In the genomic region with DNA sequence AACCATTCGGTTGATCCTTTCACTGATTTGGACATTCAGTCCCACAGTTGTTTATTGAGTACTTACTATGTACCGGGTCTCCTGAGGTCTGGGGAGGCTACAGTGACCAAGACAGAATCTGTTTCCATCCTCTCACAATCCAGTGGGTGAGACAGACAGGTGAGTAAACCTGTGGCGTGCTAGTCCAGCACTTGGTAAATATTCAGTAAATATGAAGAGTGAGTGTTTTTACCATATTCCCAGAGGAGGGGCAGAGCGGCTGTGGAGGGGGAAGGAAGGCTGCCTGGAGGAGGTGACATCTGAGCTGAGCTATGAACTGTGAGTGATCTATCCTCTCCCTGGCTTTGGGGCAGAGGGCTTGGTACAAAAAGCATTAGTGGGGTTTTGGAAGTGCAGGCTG, we compare ENCODE assay signal across 9 cellular contexts. TPM values are rescaled to one million over a fixed set of nuclear protein-coding genes. Genes with fewer than 3 reads are reported as not detected.
DNase-seq lines count a peak whose midpoint lies in the region; ATAC-seq and TF ChIP-seq lines count a peak whose summit lies in the region.
"Had no signal": no experiment of that assay in that cellular context is flagged by ENCODE, and none has a peak within 500 bp of the region (broad histone marks: within the 10 kb centered on the region; RNA-seq: fewer than 3 reads in every experiment).

No MANE protein-coding gene starts in this region.

- POLR2A ChIA-PET in activated naive CD8-positive, alpha-beta T cell treated with anti-CD3 and anti-CD28 coated beads, Interleukin-2, amount 10 ng/mL, durations not matched to agents 7 days and 5 days (lab: Charles Lee): interaction anchor here (0.6 to 28.0 kb wide), 21 partner anchors 8 to 571 kb away, joined by 3 to 579 read pairs (median 6); partner anchors contain the start of genes CCR7, IGFBP4 and TOP2A

- TF ChIP-seq CTCF in lower lobe of right lung (IDR thresholded peaks at IDR 0.05): no peak
- no peak for TF ChIP-seq CTCF in thyroid gland (IDR thresholded peaks at IDR 0.05)
- TF ChIP-seq CTCF in endodermal cell (conservative IDR thresholded peaks at IDR 0.05): no peak

- H3K27me3 Mint-ChIP-seq in activated naive CD4-positive, alpha-beta T cell treated with anti-CD3 and anti-CD28 coated beads, Interleukin-2, amount 50 U/mL, for 24 hours: no peaks in the 10 kb centered on the region
- H3K27me3 Mint-ChIP-seq in activated naive CD8-positive, alpha-beta T cell treated with anti-CD3 and anti-CD28 coated beads, Interleukin-2, amount 10 ng/mL, durations not matched to agents 7 days and 5 days: no peaks in the 10 kb centered on the region
- peaks cover 36% of the 10 kb centered on the region for H3K27me3 Mint-ChIP-seq in endodermal cell (ENCODE audit: insufficient read depth)

- no peak overlapping the region for H3K4me3 ChIP-seq in lower lobe of right lung
- H3K4me3 ChIP-seq in thyroid gland (replicated peaks in 1 of 3): no peak overlapping the region
- H3K4me3 ChIP-seq in endodermal cell (ENCODE audit: low read length): no peak overlapping the region

- H3K9me3 ChIP-seq in lower lobe of right lung: no peaks in the 10 kb centered on the region
- no peaks in the 10 kb centered on the region for H3K9me3 ChIP-seq in thyroid gland
- no peaks in the 10 kb centered on the region for H3K9me3 ChIP-seq in endodermal cell (ENCODE audit: control insufficient read depth, low read length)

- no peak for TF ChIP-seq POLR2A in thyroid gland (IDR thresholded peaks at IDR 0.05)

- H3K4me3 Mint-ChIP-seq in activated naive CD4-positive, alpha-beta T cell treated with anti-CD3 and anti-CD28 coated beads, Interleukin-2, amount 50 U/mL, for 24 hours: peak overlapping the region; percentile 60
- peak overlapping the region; percentile 56 for H3K4me3 Mint-ChIP-seq in activated naive CD8-positive, alpha-beta T cell treated with anti-CD3 and anti-CD28 coated beads, Interleukin-2, amount 10 ng/mL, durations not matched to agents 7 days and 5 days
- H3K4me3 Mint-ChIP-seq in endodermal cell: no peak overlapping the region

- no peaks in the 10 kb centered on the region for H3K9me3 Mint-ChIP-seq in activated naive CD4-positive, alpha-beta T cell treated with anti-CD3 and anti-CD28 coated beads, Interleukin-2, amount 50 U/mL, for 24 hours
- no peaks in the 10 kb centered on the region for H3K9me3 Mint-ChIP-seq in activated naive CD8-positive, alpha-beta T cell treated with anti-CD3 and anti-CD28 coated beads, Interleukin-2, amount 10 ng/mL, durations not matched to agents 7 days and 5 days
- no peaks in the 10 kb centered on the region for H3K9me3 Mint-ChIP-seq in endodermal cell

- H3K27ac Mint-ChIP-seq in activated naive CD4-positive, alpha-beta T cell treated with anti-CD3 and anti-CD28 coated beads, Interleukin-2, amount 50 U/mL, for 24 hours: peak overlapping the region; percentile 83
- H3K27ac Mint-ChIP-seq in activated naive CD8-positive, alpha-beta T cell treated with anti-CD3 and anti-CD28 coated beads, Interleukin-2, amount 10 ng/mL, durations not matched to agents 7 days and 5 days: peak overlapping the region; percentile 83
- no peak overlapping the region for H3K27ac Mint-ChIP-seq in endodermal cell

- peak; percentile 4 for ATAC-seq in activated naive CD8-positive, alpha-beta T cell treated with anti-CD3 and anti-CD28 coated beads, Interleukin-2, amount 10 ng/mL, durations not matched to agents 7 days and 5 days (ENCODE audit: low read depth)
- peak in 1 of 2 donors; percentile 1 for ATAC-seq in lower lobe of right lung
- ATAC-seq in HG03439 (IDR thresholded peaks at IDR 0.05; ENCODE audit: unreplicated experiment): no peak
- ATAC-seq in HG03045 (IDR thresholded peaks at IDR 0.05; ENCODE audit: unreplicated experiment): no peak

- H3K27me3 ChIP-seq in lower lobe of right lung (ENCODE audit: low read depth) (no peaks in the 10 kb centered on the region), thyroid gland (no peaks in the 10 kb centered on the region), endodermal cell (ENCODE audit: control insufficient read depth, insufficient read depth, low read length, poor library complexity, severe bottlenecking) (no peaks in the 10 kb centered on the region)

- DNase-seq in activated naive CD4-positive, alpha-beta T cell (lab: John Stamatoyannopoulos, UW): no peak
- DNase-seq in activated naive CD8-positive, alpha-beta T cell treated with anti-CD3 and anti-CD28 coated beads, Interleukin-2, amount 10 ng/mL, durations not matched to agents 7 days and 5 days: no peak
- no peak for DNase-seq in lower lobe of right lung
- peak in 1 of 2 donors; percentile 6 for DNase-seq in thyroid gland
- no peak for DNase-seq in endodermal cell

- H3K36me3 ChIP-seq in lower lobe of right lung (no peaks in the 10 kb centered on the region), thyroid gland (no peaks in the 10 kb centered on the region), endodermal cell (ENCODE audit: control insufficient read depth, insufficient read depth, low read length) (no peaks in the 10 kb centered on the region)

- no peaks in the 10 kb centered on the region for H3K36me3 Mint-ChIP-seq in activated naive CD4-positive, alpha-beta T cell treated with anti-CD3 and anti-CD28 coated beads, Interleukin-2, amount 50 U/mL, for 24 hours
- H3K36me3 Mint-ChIP-seq in activated naive CD8-positive, alpha-beta T cell treated with anti-CD3 and anti-CD28 coated beads, Interleukin-2, amount 10 ng/mL, durations not matched to agents 7 days and 5 days: no peaks in the 10 kb centered on the region
- H3K36me3 Mint-ChIP-seq in endodermal cell (ENCODE audit: low read depth): no peaks in the 10 kb centered on the region

- intact Hi-C loops in lower lobe of right lung (cut with DNase I): no loop called here
- intact Hi-C loops in thyroid gland (cut with DNase I): loop anchor here (2.0 to 5.0 kb wide), 3 partner anchors 27 to 92 kb away; partner anchors contain the start of gene IGFBP4

- H3K27ac ChIP-seq in lower lobe of right lung: peak overlapping the region; percentile 83
- H3K27ac ChIP-seq in thyroid gland: peak overlapping the region; percentile 86 to 99 (median 94)
- H3K27ac ChIP-seq in endodermal cell (ENCODE audit: low read depth, low read length): no peak overlapping the region

- no peak overlapping the region for H3K9ac ChIP-seq in endodermal cell (ENCODE audit: extremely low read depth, low read length, poor library complexity, severe bottlenecking)

- peaks cover 86% of the 10 kb centered on the region for H3K4me1 Mint-ChIP-seq in activated naive CD4-positive, alpha-beta T cell treated with anti-CD3 and anti-CD28 coated beads, Interleukin-2, amount 50 U/mL, for 24 hours
- peaks cover 72% of the 10 kb centered on the region for H3K4me1 Mint-ChIP-seq in activated naive CD8-positive, alpha-beta T cell treated with anti-CD3 and anti-CD28 coated beads, Interleukin-2, amount 10 ng/mL, durations not matched to agents 7 days and 5 days
- H3K4me1 Mint-ChIP-seq in endodermal cell: peaks cover 4% of the 10 kb centered on the region

- WGBS in thyroid gland, 2 donors: 58 to 64% methylated on average over 4 of the region's 4 CpGs
- WGBS in endodermal cell (ENCODE audit: insufficient coverage in 1 of 2, insufficient read length in 1 of 2), 2 experiments: 88 to 100% methylated on average over 3 to 4 of the region's 4 CpGs

- H3K4me1 ChIP-seq in lower lobe of right lung: peaks cover 70% of the 10 kb centered on the region
- H3K4me1 ChIP-seq in thyroid gland: peaks cover 59 to 86% of the 10 kb centered on the region in 2 donors
- H3K4me1 ChIP-seq in endodermal cell (ENCODE audit: control insufficient read depth, insufficient read depth, low read length): no peaks in the 10 kb centered on the region

RNA-seq across cellular contexts. Expression of gene CCR7, which starts 31.4 kb away (rescaled TPM):
- total RNA-seq in activated naive CD8-positive, alpha-beta T cell treated with anti-CD3 and anti-CD28 coated beads, Interleukin-2, amount 10 ng/mL, durations not matched to agents 7 days and 5 days: 100 to 1,000 TPM; 231 to 238 TPM
- total RNA-seq in lower lobe of right lung (2.2 TPM), thyroid gland (1 to 10 TPM in 1 of 4 donors, under 1 TPM in 2, not detected in 1; 0.27 to 1.6 (median 0.93) TPM), endodermal cell (under 1 TPM in 1 of 2 donors, not detected in 1; 0.53 TPM)
- polyA plus RNA-seq in endodermal cell (2013, experiment 1 of 2): 0.21 TPM
- not detected for polyA plus RNA-seq in endodermal cell (2013, experiment 2 of 2)
- polyA plus RNA-seq: neural cell had no signal

RNA-seq across cellular contexts. Expression of gene TNS4, which starts 32.5 kb away (rescaled TPM):
- total RNA-seq in activated naive CD8-positive, alpha-beta T cell treated with anti-CD3 and anti-CD28 coated beads, Interleukin-2, amount 10 ng/mL, durations not matched to agents 7 days and 5 days: 1 to 10 TPM; 9.0 to 9.7 TPM
- total RNA-seq in lower lobe of right lung: 0.68 TPM
- 10 to 100 TPM in 2 of 4 donors, 1 to 10 TPM in 2; 5.4 to 24.7 (median 16.2) TPM for total RNA-seq in thyroid gland
- total RNA-seq in endodermal cell: 1 to 10 TPM in 1 of 2 donors, under 1 TPM in 1; 0.89 to 2.5 TPM
- polyA plus RNA-seq in endodermal cell (2013, experiment 1 of 2): 0.07 TPM
- not detected for polyA plus RNA-seq in endodermal cell (2013, experiment 2 of 2)
- polyA plus RNA-seq: neural cell had no signal

Comparison
In these comparisons a context has a peak if more than half of its experiments do, and no peak if none do; other contexts are left out.
1. RNA of gene CCR7, which starts 31.4 kb away (total RNA-seq): 231 to 238 TPM in activated naive CD8-positive, alpha-beta T cell treated with anti-CD3 and anti-CD28 coated beads, Interleukin-2, amount 10 ng/mL, durations not matched to agents 7 days and 5 days; 2.2 TPM in lower lobe of right lung (single experiment), 0.27 to 1.6 TPM in thyroid gland and 0.53 TPM in endodermal cell; every median in the first group is over 10 times any median in the second.